In genomic region chr9:33458444-33458843, GRCh38 we compare ENCODE assay signal across 8 cellular contexts. TPM values are rescaled to one million over a fixed set of nuclear protein-coding genes. Genes with fewer than 3 reads are reported as not detected.
A peak's percentile ranks its signal among the peaks of the same experiment; 100 is the strongest.
DNase-seq lines count a peak whose midpoint lies in the region; ATAC-seq lines count a peak whose summit lies in the region.

No MANE protein-coding gene starts in this region.

- no peak for ATAC-seq in HG02678 (IDR thresholded peaks at IDR 0.05; ENCODE audit: unreplicated experiment)
- ATAC-seq in Right ventricle myocardium superior (ENCODE audit: poor library complexity): no peak
- ATAC-seq in HG02885 (IDR thresholded peaks at IDR 0.05; ENCODE audit: poor library complexity, unreplicated experiment): no peak

- no peaks in the 10 kb centered on the region for H3K27me3 ChIP-seq in HUES48 (ENCODE audit: control insufficient read depth, insufficient read depth, low read length)

- H3K9ac ChIP-seq in HUES48 (ENCODE audit: low read depth, low read length): no peak overlapping the region

- intact Hi-C loops in Right ventricle myocardium superior (cut with DNase I): no loop called here

- H3K9me3 ChIP-seq in HUES48 (ENCODE audit: control insufficient read depth, insufficient read depth, low read length): no peaks in the 10 kb centered on the region

- H3K27ac ChIP-seq in HUES48 (ENCODE audit: low read depth, low read length): peak overlapping the region; percentile 21

- H3K4me1 ChIP-seq in HUES48 (ENCODE audit: control insufficient read depth, insufficient read depth, low read length): peaks cover under 1% of the 10 kb centered on the region

- no peak overlapping the region for H3K4me3 ChIP-seq in HUES48 (ENCODE audit: low read depth, low read length)

- H3K36me3 ChIP-seq in HUES48 (ENCODE audit: control insufficient read depth, insufficient read depth, low read length): peaks cover 35% of the 10 kb centered on the region

- peak; percentile 88 for DNase-seq in DMS53 treated with DMSO at 0.1 percent for 48 hours (lab: John Stamatoyannopoulos, UW; ENCODE audit: unreplicated experiment)
- DNase-seq in activated T-cell treated with anti-CD3 and anti-CD28 coated beads for 1 hour (ENCODE audit: low read depth): peak; percentile 53
- DNase-seq in lung microvascular endothelial cell (ENCODE audit: low read depth in 2 of 2): peak; percentile 37 to 44
- no peak for DNase-seq in Right ventricle myocardium superior
- DNase-seq in NCI-H1436 treated with DMSO at 0.1 percent for 48 hours (lab: John Stamatoyannopoulos, UW): no peak

RNA-seq across cellular contexts. Expression of gene AQP3, which starts 11.1 kb away (rescaled TPM):
- total RNA-seq in lung microvascular endothelial cell (0.20 and 0.44 TPM in 2 replicates), Right ventricle myocardium superior (16.3 TPM)

RNA-seq across cellular contexts. Expression of gene NOL6, which starts 15.3 kb away (rescaled TPM):
- total RNA-seq in lung microvascular endothelial cell (8.7 and 14.7 TPM in 2 replicates), Right ventricle myocardium superior (13.0 TPM)

RNA-seq across cellular contexts. Expression of gene AQP7, which starts 56.1 kb away (rescaled TPM):
- total RNA-seq in lung microvascular endothelial cell (not detected in 2 replicates), Right ventricle myocardium superior (155 TPM)

Comparison
In these comparisons a context has a peak if more than half of its experiments do, and no peak if none do; other contexts are left out.
1. DNase-seq: peak in DMS53 treated with DMSO at 0.1 percent for 48 hours (single experiment), activated T-cell treated with anti-CD3 and anti-CD28 coated beads for 1 hour (single experiment) and lung microvascular endothelial cell (2 of 2); none in Right ventricle myocardium superior (single experiment) and NCI-H1436 treated with DMSO at 0.1 percent for 48 hours (single experiment).
2. RNA of gene AQP3, which starts 11.1 kb away (total RNA-seq): 16.3 TPM in Right ventricle myocardium superior (single experiment); 0.20 to 0.44 TPM in lung microvascular endothelial cell; every median in the first group is over 10 times any median in the second.
3. RNA of gene AQP7, which starts 56.1 kb away (total RNA-seq): 155 TPM in Right ventricle myocardium superior (single experiment); not detected in lung microvascular endothelial cell; every median in the first group is over 100 times any median in the second.